ENCODE assay signal across 8 cellular contexts in genomic region chr12:64273527-64274403, GRCh38. TPM values are rescaled to one million over a fixed set of nuclear protein-coding genes. Genes with fewer than 3 reads are reported as not detected.
DNase-seq lines count a peak whose midpoint lies in the region; FAIRE-seq and TF ChIP-seq lines count a peak whose summit lies in the region.

No MANE protein-coding gene starts in this region.

- DNase-seq in NCI-H510A (lab: John Stamatoyannopoulos, UW): peak; percentile 7
- no peak for DNase-seq in NCI-H510A treated with DMSO at 0.1 percent for 48 hours (lab: John Stamatoyannopoulos, UW)
- peak; percentile 30 for DNase-seq in H54 (ENCODE audit: insufficient read length, low spot score)
- DNase-seq in NCI-H524 treated with DMSO at 0.1 percent for 48 hours (lab: John Stamatoyannopoulos, UW): peak; percentile 2
- peak; percentile 71 for DNase-seq in ecto neural progenitor cell (ENCODE audit: low spot score)
- peak; percentile 31 for DNase-seq in retina
- no peak for DNase-seq in NCI-H774 (lab: John Stamatoyannopoulos, UW)
- no peak for DNase-seq in mucosa of gallbladder (ENCODE audit: low spot score)

- FAIRE-seq in H54 (lab: Jason Lieb, UNC): peak; percentile 70

- TF ChIP-seq POLR2A in H54 (IDR thresholded peaks at IDR 0.05; ENCODE audit: low read depth, low read length): no peak

RNA-seq across cellular contexts. Expression of gene KICS2, which starts 51.7 kb away (rescaled TPM):
- total RNA-seq in mucosa of gallbladder: 6.8 TPM

Comparison
In these comparisons a context has a peak if more than half of its experiments do, and no peak if none do; other contexts are left out.
1. DNase-seq: peak in NCI-H510A (single experiment), H54 (single experiment), NCI-H524 treated with DMSO at 0.1 percent for 48 hours (single experiment), ecto neural progenitor cell (single experiment) and retina (single experiment); none in NCI-H510A treated with DMSO at 0.1 percent for 48 hours (single experiment), NCI-H774 (single experiment) and mucosa of gallbladder (single experiment).